In genomic region chr2:64622443-64623231, GRCh38 we compare ENCODE assay signal across 13 cellular contexts. TPM values are rescaled to one million over a fixed set of nuclear protein-coding genes. Genes with fewer than 3 reads are reported as not detected.
DNase-seq lines count a peak whose midpoint lies in the region; ATAC-seq and TF ChIP-seq lines count a peak whose summit lies in the region.
"Had no signal": no experiment of that assay in that cellular context is flagged by ENCODE, and none has a peak within 500 bp of the region (broad histone marks: within the 10 kb centered on the region; RNA-seq: fewer than 3 reads in every experiment).

No MANE protein-coding gene starts in this region.

- no peak for TF ChIP-seq CTCF in WTC11 (IDR thresholded peaks at IDR 0.05)

- intact Hi-C loops in activated CD4-positive, alpha-beta T cell treated with anti-CD3 and anti-CD28 coated beads, Interleukin-2, amount 10 ng/mL, durations not matched to agents 24 days and 14 days (cut with micrococcal nuclease) = no loop called here

- POLR2A ChIA-PET in WTC11 (lab: Charles Lee) = interaction anchor here (0.6 kb wide), 1 partner anchor 146 kb away, joined by 12 read pairs; no protein-coding TSS in a partner anchor

- no peak for DNase-seq in activated CD4-positive, alpha-beta T cell treated with anti-CD3 and anti-CD28 coated beads, Interleukin-2, amount 10 ng/mL, durations not matched to agents 24 days and 14 days
- no peak for DNase-seq in activated CD4-positive, alpha-beta T cell treated with anti-CD3 and anti-CD28 coated beads for 1 hour
- peak; percentile 32 for DNase-seq in WTC11 (ENCODE audit: low spot score)
- peak; percentile 22 for DNase-seq in iris pigment epithelial cell (ENCODE audit: low read depth)
- no peak for DNase-seq in NCI-H526 treated with DMSO at 0.1 percent for 48 hours (lab: John Stamatoyannopoulos, UW)
- no peak for DNase-seq in LoVo (ENCODE audit: low spot score)
- no peak for DNase-seq in NCI-H1694 (lab: John Stamatoyannopoulos, UW)
- DNase-seq: activated CD8-positive, alpha-beta T cell treated with anti-CD3 and anti-CD28 coated beads for 36 hours; aorta; GDM1; GOT3 had no signal

- H3K9me3 Mint-ChIP-seq in activated CD4-positive, alpha-beta T cell treated with anti-CD3 and anti-CD28 coated beads, Interleukin-2, amount 10 ng/mL, durations not matched to agents 24 days and 14 days = no peaks in the 10 kb centered on the region
- H3K9me3 Mint-ChIP-seq in WTC11 = no peaks in the 10 kb centered on the region
- H3K9me3 Mint-ChIP-seq: activated CD8-positive, alpha-beta T cell treated with anti-CD3 and anti-CD28 coated beads for 36 hours had no signal

- no peak overlapping the region for H3K4me3 ChIP-seq in skeletal muscle satellite cell (ENCODE audit: low read length)

- peak; percentile 51 for ATAC-seq in WTC11
- ATAC-seq: activated CD8-positive, alpha-beta T cell treated with anti-CD3 and anti-CD28 coated beads for 36 hours; SK-N-SH treated with all-trans-retinoic acid at 6 μM for 48 hours had no signal

- no peaks in the 10 kb centered on the region for H3K9me3 ChIP-seq in skeletal muscle satellite cell (replicated peaks; ENCODE audit: low read length)

- peak overlapping the region; percentile 8 for H3K4me2 ChIP-seq in skeletal muscle satellite cell (ENCODE audit: low read length)

- H3K4me3 Mint-ChIP-seq in activated CD4-positive, alpha-beta T cell treated with anti-CD3 and anti-CD28 coated beads, Interleukin-2, amount 10 ng/mL, durations not matched to agents 24 days and 14 days = no peak overlapping the region
- H3K4me3 Mint-ChIP-seq in WTC11 = no peak overlapping the region
- H3K4me3 Mint-ChIP-seq: activated CD8-positive, alpha-beta T cell treated with anti-CD3 and anti-CD28 coated beads for 36 hours had no signal

- no peaks in the 10 kb centered on the region for H3K36me3 ChIP-seq in skeletal muscle satellite cell (ENCODE audit: insufficient read depth, low read length)

- no peak overlapping the region for H3K9ac ChIP-seq in skeletal muscle satellite cell (ENCODE audit: low read depth, low read length)

- H3K4me1 Mint-ChIP-seq in activated CD4-positive, alpha-beta T cell treated with anti-CD3 and anti-CD28 coated beads, Interleukin-2, amount 10 ng/mL, durations not matched to agents 24 days and 14 days = peaks cover 5% of the 10 kb centered on the region
- H3K4me1 Mint-ChIP-seq in WTC11 = peaks cover 50% of the 10 kb centered on the region

- peaks cover 9% of the 10 kb centered on the region for H3K4me1 ChIP-seq in skeletal muscle satellite cell (ENCODE audit: control insufficient read depth, insufficient read depth, low read length)

- no peaks in the 10 kb centered on the region for H3K36me3 Mint-ChIP-seq in activated CD4-positive, alpha-beta T cell treated with anti-CD3 and anti-CD28 coated beads, Interleukin-2, amount 10 ng/mL, durations not matched to agents 24 days and 14 days (ENCODE audit: low read depth)
- no peaks in the 10 kb centered on the region for H3K36me3 Mint-ChIP-seq in WTC11

- CTCF ChIA-PET in WTC11 (lab: Charles Lee) = interaction anchor here (0.6 to 4.5 kb wide), 9 partner anchors 11 to 300 kb away, joined by 3 to 45 read pairs (median 3); partner anchors contain the start of gene SERTAD2

- H3K27ac Mint-ChIP-seq in activated CD4-positive, alpha-beta T cell treated with anti-CD3 and anti-CD28 coated beads, Interleukin-2, amount 10 ng/mL, durations not matched to agents 24 days and 14 days = peak overlapping the region; percentile 14
- H3K27ac Mint-ChIP-seq in WTC11 = peak overlapping the region; percentile 88; the same call in 1 of the 2 replicates
- H3K27ac Mint-ChIP-seq: activated CD8-positive, alpha-beta T cell treated with anti-CD3 and anti-CD28 coated beads for 36 hours had no signal

- no peaks in the 10 kb centered on the region for H3K27me3 ChIP-seq in skeletal muscle satellite cell (ENCODE audit: control insufficient read depth, insufficient read depth, low read length)

- H3K27me3 Mint-ChIP-seq in activated CD4-positive, alpha-beta T cell treated with anti-CD3 and anti-CD28 coated beads, Interleukin-2, amount 10 ng/mL, durations not matched to agents 24 days and 14 days = peaks cover 19% of the 10 kb centered on the region
- peaks cover 6% of the 10 kb centered on the region for H3K27me3 Mint-ChIP-seq in WTC11 (ENCODE audit: low read depth)
- H3K27me3 Mint-ChIP-seq: activated CD8-positive, alpha-beta T cell treated with anti-CD3 and anti-CD28 coated beads for 36 hours had no signal

TF ChIP-seq in WTC11, 78 proteins besides CTCF, POLR2A, EP300 and RAD21:
- no peak for TF ChIP-seq TEAD4 (CRISPR knock-in tag; IDR thresholded peaks at IDR 0.05)
- TF ChIP-seq ESRRA (CRISPR knock-in tag; IDR thresholded peaks at IDR 0.05; ENCODE audit: borderline replicate concordance) = no peak
- TF ChIP-seq NFYB (CRISPR knock-in tag; conservative IDR thresholded peaks at IDR 0.05; ENCODE audit: low read depth) = no peak
- TF ChIP-seq, protein P1, sequence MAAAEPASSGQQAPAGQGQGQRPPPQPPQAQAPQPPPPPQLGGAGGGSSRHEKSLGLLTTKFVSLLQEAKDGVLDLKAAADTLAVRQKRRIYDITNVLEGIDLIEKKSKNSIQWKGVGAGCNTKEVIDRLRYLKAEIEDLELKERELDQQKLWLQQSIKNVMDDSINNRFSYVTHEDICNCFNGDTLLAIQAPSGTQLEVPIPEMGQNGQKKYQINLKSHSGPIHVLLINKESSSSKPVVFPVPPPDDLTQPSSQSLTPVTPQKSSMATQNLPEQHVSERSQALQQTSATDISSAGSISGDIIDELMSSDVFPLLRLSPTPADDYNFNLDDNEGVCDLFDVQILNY (CRISPR knock-in tag; IDR thresholded peaks at IDR 0.05) = no peak
- no peak for TF ChIP-seq ZNF423 (CRISPR knock-in tag; IDR thresholded peaks at IDR 0.05)
- TF ChIP-seq ZSCAN18 (CRISPR knock-in tag; IDR thresholded peaks at IDR 0.05) = no peak
TF ChIP-seq in WTC11: peak in this region for 0.

RNA-seq across cellular contexts. Expression of gene SERTAD2, which starts 31.1 kb away (rescaled TPM):
- total RNA-seq in activated CD4-positive, alpha-beta T cell treated with anti-CD3 and anti-CD28 coated beads, Interleukin-2, amount 10 ng/mL, durations not matched to agents 24 days and 14 days = 24.6 and 26.7 TPM in 2 replicates
- total RNA-seq in WTC11 (2021) = 7.9 to 8.0 TPM (median 7.9 TPM) in 3 replicates
- 10.6 and 15.5 TPM in 2 replicates for total RNA-seq in skeletal muscle satellite cell (2012; rRNA removed)

Comparison
In these comparisons a context has a peak if more than half of its experiments do, and no peak if none do; other contexts are left out.
1. DNase-seq: peak in WTC11 (single experiment) and iris pigment epithelial cell (single experiment); none in activated CD4-positive, alpha-beta T cell treated with anti-CD3 and anti-CD28 coated beads, Interleukin-2, amount 10 ng/mL, durations not matched to agents 24 days and 14 days (single experiment), activated CD4-positive, alpha-beta T cell treated with anti-CD3 and anti-CD28 coated beads for 1 hour (single experiment), NCI-H526 treated with DMSO at 0.1 percent for 48 hours (single experiment), LoVo (single experiment) and NCI-H1694 (single experiment).